ENCODE assay signal across 1 cellular context in the genomic region with DNA sequence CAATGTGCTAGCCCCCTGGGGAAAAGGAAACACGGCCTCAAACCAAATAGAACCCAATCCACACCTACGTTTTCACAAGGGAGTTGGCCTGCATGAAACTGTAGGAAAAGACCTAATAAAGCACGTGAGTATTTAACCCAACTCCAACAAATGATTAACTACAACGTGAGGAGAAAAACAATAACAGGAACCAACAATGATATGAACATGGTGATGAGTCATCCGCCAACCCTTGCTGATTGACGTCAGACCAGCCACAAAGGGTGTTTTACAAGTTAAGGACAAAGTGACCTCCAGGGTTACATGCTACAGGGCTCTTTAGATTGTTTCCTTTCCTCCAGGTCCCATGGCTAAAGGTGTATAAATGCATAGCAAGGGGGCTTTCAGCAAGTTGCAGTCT.
TF ChIP-seq lines count a peak whose summit lies in the region.

No MANE protein-coding gene starts in this region.

TF ChIP-seq in GM12878, 131 proteins besides CTCF, POLR2A, EP300 and RAD21 (continued from another document and continues in another):
- TF ChIP-seq, protein P1, sequence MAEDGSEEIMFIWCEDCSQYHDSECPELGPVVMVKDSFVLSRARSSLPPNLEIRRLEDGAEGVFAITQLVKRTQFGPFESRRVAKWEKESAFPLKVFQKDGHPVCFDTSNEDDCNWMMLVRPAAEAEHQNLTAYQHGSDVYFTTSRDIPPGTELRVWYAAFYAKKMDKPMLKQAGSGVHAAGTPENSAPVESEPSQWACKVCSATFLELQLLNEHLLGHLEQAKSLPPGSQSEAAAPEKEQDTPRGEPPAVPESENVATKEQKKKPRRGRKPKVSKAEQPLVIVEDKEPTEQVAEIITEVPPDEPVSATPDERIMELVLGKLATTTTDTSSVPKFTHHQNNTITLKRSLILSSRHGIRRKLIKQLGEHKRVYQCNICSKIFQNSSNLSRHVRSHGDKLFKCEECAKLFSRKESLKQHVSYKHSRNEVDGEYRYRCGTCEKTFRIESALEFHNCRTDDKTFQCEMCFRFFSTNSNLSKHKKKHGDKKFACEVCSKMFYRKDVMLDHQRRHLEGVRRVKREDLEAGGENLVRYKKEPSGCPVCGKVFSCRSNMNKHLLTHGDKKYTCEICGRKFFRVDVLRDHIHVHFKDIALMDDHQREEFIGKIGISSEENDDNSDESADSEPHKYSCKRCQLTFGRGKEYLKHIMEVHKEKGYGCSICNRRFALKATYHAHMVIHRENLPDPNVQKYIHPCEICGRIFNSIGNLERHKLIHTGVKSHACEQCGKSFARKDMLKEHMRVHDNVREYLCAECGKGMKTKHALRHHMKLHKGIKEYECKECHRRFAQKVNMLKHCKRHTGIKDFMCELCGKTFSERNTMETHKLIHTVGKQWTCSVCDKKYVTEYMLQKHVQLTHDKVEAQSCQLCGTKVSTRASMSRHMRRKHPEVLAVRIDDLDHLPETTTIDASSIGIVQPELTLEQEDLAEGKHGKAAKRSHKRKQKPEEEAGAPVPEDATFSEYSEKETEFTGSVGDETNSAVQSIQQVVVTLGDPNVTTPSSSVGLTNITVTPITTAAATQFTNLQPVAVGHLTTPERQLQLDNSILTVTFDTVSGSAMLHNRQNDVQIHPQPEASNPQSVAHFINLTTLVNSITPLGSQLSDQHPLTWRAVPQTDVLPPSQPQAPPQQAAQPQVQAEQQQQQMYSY (CRISPR knock-in tag; IDR thresholded peaks at IDR 0.05) = no peak
- TF ChIP-seq NR2C2 (IDR thresholded peaks at IDR 0.05; ENCODE audit: borderline replicate concordance, control insufficient read depth, insufficient read length, low read depth) = no peak
- TF ChIP-seq ZNF24 (IDR thresholded peaks at IDR 0.05) = no peak
- TF ChIP-seq, protein P2, sequence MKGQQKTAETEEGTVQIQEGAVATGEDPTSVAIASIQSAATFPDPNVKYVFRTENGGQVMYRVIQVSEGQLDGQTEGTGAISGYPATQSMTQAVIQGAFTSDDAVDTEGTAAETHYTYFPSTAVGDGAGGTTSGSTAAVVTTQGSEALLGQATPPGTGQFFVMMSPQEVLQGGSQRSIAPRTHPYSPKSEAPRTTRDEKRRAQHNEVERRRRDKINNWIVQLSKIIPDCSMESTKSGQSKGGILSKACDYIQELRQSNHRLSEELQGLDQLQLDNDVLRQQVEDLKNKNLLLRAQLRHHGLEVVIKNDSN (IDR thresholded peaks at IDR 0.05; ENCODE audit: borderline replicate concordance, extremely low read length, insufficient read depth, low read depth, low read length) = no peak
- TF ChIP-seq, protein P3, sequence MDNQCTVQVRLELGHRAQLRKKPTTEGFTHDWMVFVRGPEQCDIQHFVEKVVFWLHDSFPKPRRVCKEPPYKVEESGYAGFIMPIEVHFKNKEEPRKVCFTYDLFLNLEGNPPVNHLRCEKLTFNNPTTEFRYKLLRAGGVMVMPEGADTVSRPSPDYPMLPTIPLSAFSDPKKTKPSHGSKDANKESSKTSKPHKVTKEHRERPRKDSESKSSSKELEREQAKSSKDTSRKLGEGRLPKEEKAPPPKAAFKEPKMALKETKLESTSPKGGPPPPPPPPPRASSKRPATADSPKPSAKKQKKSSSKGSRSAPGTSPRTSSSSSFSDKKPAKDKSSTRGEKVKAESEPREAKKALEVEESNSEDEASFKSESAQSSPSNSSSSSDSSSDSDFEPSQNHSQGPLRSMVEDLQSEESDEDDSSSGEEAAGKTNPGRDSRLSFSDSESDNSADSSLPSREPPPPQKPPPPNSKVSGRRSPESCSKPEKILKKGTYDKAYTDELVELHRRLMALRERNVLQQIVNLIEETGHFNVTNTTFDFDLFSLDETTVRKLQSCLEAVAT (IDR thresholded peaks at IDR 0.05) = no peak
- TF ChIP-seq USF2 (IDR thresholded peaks at IDR 0.05; ENCODE audit: borderline replicate concordance, low read depth, low read length) = no peak
- TF ChIP-seq NFIC (IDR thresholded peaks at IDR 0.05; ENCODE audit: low read depth, low read length) = no peak
- TF ChIP-seq SIN3A (IDR thresholded peaks at IDR 0.05; ENCODE audit: low read depth, low read length) = no peak
- no peak for TF ChIP-seq YBX1 (IDR thresholded peaks at IDR 0.05)
- no peak for TF ChIP-seq TCF12 (IDR thresholded peaks at IDR 0.05; ENCODE audit: low read depth, low read length)
- TF ChIP-seq, protein P4, sequence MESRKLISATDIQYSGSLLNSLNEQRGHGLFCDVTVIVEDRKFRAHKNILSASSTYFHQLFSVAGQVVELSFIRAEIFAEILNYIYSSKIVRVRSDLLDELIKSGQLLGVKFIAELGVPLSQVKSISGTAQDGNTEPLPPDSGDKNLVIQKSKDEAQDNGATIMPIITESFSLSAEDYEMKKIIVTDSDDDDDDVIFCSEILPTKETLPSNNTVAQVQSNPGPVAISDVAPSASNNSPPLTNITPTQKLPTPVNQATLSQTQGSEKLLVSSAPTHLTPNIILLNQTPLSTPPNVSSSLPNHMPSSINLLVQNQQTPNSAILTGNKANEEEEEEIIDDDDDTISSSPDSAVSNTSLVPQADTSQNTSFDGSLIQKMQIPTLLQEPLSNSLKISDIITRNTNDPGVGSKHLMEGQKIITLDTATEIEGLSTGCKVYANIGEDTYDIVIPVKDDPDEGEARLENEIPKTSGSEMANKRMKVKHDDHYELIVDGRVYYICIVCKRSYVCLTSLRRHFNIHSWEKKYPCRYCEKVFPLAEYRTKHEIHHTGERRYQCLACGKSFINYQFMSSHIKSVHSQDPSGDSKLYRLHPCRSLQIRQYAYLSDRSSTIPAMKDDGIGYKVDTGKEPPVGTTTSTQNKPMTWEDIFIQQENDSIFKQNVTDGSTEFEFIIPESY (IDR thresholded peaks at IDR 0.05) = no peak
- no peak for TF ChIP-seq SIX5 (IDR thresholded peaks at IDR 0.05; ENCODE audit: low read depth, low read length, severe bottlenecking)
- no peak for TF ChIP-seq CREB1 (IDR thresholded peaks at IDR 0.05; ENCODE audit: low read depth)
- no peak for TF ChIP-seq EGR1 (IDR thresholded peaks at IDR 0.05; ENCODE audit: borderline replicate concordance in 1 of 2, low read depth in 2 of 2, low read length in 2 of 2)
- TF ChIP-seq, protein P5, sequence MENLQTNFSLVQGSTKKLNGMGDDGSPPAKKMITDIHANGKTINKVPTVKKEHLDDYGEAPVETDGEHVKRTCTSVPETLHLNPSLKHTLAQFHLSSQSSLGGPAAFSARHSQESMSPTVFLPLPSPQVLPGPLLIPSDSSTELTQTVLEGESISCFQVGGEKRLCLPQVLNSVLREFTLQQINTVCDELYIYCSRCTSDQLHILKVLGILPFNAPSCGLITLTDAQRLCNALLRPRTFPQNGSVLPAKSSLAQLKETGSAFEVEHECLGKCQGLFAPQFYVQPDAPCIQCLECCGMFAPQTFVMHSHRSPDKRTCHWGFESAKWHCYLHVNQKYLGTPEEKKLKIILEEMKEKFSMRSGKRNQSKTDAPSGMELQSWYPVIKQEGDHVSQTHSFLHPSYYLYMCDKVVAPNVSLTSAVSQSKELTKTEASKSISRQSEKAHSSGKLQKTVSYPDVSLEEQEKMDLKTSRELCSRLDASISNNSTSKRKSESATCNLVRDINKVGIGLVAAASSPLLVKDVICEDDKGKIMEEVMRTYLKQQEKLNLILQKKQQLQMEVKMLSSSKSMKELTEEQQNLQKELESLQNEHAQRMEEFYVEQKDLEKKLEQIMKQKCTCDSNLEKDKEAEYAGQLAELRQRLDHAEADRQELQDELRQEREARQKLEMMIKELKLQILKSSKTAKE (IDR thresholded peaks at IDR 0.05; ENCODE audit: low read depth, poor library complexity, severe bottlenecking) = no peak
- TF ChIP-seq CBX3 (IDR thresholded peaks at IDR 0.05; ENCODE audit: borderline replicate concordance, low read depth) = no peak
- TF ChIP-seq ZSCAN29 (IDR thresholded peaks at IDR 0.05) = no peak
- TF ChIP-seq, protein P6, sequence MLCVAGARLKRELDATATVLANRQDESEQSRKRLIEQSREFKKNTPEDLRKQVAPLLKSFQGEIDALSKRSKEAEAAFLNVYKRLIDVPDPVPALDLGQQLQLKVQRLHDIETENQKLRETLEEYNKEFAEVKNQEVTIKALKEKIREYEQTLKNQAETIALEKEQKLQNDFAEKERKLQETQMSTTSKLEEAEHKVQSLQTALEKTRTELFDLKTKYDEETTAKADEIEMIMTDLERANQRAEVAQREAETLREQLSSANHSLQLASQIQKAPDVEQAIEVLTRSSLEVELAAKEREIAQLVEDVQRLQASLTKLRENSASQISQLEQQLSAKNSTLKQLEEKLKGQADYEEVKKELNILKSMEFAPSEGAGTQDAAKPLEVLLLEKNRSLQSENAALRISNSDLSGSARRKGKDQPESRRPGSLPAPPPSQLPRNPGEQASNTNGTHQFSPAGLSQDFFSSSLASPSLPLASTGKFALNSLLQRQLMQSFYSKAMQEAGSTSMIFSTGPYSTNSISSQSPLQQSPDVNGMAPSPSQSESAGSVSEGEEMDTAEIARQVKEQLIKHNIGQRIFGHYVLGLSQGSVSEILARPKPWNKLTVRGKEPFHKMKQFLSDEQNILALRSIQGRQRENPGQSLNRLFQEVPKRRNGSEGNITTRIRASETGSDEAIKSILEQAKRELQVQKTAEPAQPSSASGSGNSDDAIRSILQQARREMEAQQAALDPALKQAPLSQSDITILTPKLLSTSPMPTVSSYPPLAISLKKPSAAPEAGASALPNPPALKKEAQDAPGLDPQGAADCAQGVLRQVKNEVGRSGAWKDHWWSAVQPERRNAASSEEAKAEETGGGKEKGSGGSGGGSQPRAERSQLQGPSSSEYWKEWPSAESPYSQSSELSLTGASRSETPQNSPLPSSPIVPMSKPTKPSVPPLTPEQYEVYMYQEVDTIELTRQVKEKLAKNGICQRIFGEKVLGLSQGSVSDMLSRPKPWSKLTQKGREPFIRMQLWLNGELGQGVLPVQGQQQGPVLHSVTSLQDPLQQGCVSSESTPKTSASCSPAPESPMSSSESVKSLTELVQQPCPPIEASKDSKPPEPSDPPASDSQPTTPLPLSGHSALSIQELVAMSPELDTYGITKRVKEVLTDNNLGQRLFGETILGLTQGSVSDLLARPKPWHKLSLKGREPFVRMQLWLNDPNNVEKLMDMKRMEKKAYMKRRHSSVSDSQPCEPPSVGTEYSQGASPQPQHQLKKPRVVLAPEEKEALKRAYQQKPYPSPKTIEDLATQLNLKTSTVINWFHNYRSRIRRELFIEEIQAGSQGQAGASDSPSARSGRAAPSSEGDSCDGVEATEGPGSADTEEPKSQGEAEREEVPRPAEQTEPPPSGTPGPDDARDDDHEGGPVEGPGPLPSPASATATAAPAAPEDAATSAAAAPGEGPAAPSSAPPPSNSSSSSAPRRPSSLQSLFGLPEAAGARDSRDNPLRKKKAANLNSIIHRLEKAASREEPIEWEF (IDR thresholded peaks at IDR 0.05; ENCODE audit: insufficient replicate concordance, low read depth, low read length) = no peak
- TF ChIP-seq NBN (IDR thresholded peaks at IDR 0.05) = no peak
- TF ChIP-seq SMAD1 (IDR thresholded peaks at IDR 0.05; ENCODE audit: low read depth, partially characterized antibody) = no peak
- no peak for TF ChIP-seq MXI1 (IDR thresholded peaks at IDR 0.05; ENCODE audit: low read depth, low read length)
- no peak for TF ChIP-seq E2F4 (IDR thresholded peaks at IDR 0.05; ENCODE audit: low read depth, low read length)
- TF ChIP-seq, protein P7, sequence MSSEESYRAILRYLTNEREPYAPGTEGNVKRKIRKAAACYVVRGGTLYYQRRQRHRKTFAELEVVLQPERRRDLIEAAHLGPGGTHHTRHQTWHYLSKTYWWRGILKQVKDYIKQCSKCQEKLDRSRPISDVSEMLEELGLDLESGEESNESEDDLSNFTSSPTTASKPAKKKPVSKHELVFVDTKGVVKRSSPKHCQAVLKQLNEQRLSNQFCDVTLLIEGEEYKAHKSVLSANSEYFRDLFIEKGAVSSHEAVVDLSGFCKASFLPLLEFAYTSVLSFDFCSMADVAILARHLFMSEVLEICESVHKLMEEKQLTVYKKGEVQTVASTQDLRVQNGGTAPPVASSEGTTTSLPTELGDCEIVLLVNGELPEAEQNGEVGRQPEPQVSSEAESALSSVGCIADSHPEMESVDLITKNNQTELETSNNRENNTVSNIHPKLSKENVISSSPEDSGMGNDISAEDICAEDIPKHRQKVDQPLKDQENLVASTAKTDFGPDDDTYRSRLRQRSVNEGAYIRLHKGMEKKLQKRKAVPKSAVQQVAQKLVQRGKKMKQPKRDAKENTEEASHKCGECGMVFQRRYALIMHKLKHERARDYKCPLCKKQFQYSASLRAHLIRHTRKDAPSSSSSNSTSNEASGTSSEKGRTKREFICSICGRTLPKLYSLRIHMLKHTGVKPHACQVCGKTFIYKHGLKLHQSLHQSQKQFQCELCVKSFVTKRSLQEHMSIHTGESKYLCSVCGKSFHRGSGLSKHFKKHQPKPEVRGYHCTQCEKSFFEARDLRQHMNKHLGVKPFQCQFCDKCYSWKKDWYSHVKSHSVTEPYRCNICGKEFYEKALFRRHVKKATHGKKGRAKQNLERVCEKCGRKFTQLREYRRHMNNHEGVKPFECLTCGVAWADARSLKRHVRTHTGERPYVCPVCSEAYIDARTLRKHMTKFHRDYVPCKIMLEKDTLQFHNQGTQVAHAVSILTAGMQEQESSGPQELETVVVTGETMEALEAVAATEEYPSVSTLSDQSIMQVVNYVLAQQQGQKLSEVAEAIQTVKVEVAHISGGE (CRISPR knock-in tag; IDR thresholded peaks at IDR 0.05) = no peak
- TF ChIP-seq IRF5 (IDR thresholded peaks at IDR 0.05; ENCODE audit: borderline replicate concordance) = no peak
- no peak for TF ChIP-seq SUZ12 (IDR thresholded peaks at IDR 0.05; ENCODE audit: unreplicated experiment)
- no peak for TF ChIP-seq ZNF207 (IDR thresholded peaks at IDR 0.05; ENCODE audit: borderline replicate concordance)
- no peak for TF ChIP-seq BACH1 (IDR thresholded peaks at IDR 0.05; ENCODE audit: borderline replicate concordance)
- TF ChIP-seq, protein P8, sequence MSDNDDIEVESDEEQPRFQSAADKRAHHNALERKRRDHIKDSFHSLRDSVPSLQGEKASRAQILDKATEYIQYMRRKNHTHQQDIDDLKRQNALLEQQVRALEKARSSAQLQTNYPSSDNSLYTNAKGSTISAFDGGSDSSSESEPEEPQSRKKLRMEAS (IDR thresholded peaks at IDR 0.05; ENCODE audit: low read depth, low read length) = no peak
- no peak for TF ChIP-seq EZH2 (IDR thresholded peaks at IDR 0.05; ENCODE audit: borderline replicate concordance, control insufficient read depth, low read depth, low read length)
